9 cellular contexts compared by ENCODE assay signal in genomic region chr12:52175411-52176350, GRCh38. TPM values are rescaled to one million over a fixed set of nuclear protein-coding genes. Genes with fewer than 3 reads are reported as not detected.
DNase-seq lines count a peak whose midpoint lies in the region; ATAC-seq and TF ChIP-seq lines count a peak whose summit lies in the region.
"Had no signal": no experiment of that assay in that cellular context is flagged by ENCODE, and none has a peak within 500 bp of the region (broad histone marks: within the 10 kb centered on the region; RNA-seq: fewer than 3 reads in every experiment).

No MANE protein-coding gene starts in this region.

- peak overlapping the region; percentile 60 to 63 for H3K27ac Mint-ChIP-seq in stimulated activated naive CD8-positive, alpha-beta T cell treated with anti-CD3 and anti-CD28 coated beads, Interleukin-15, amount 100 ng/mL, for 72 hours
- no peak overlapping the region for H3K27ac Mint-ChIP-seq in CD4-positive, alpha-beta T cell

- no peak overlapping the region for H3K4me3 ChIP-seq in SJCRH30

- ATAC-seq in stimulated activated naive CD8-positive, alpha-beta T cell treated with anti-CD3 and anti-CD28 coated beads, Interleukin-15, amount 100 ng/mL, for 72 hours = no peak
- ATAC-seq in stimulated activated naive CD8-positive, alpha-beta T cell treated with anti-CD3 and anti-CD28 coated beads, Interleukin-15, Interleukin-2, amounts not matched to agents 100 U/mL and 50 U/mL, for 24 hours = no peak
- no peak for ATAC-seq in CD4-positive, alpha-beta T cell (ENCODE audit: poor library complexity)
- no peak for ATAC-seq in GM21723 (IDR thresholded peaks at IDR 0.05; ENCODE audit: unreplicated experiment)

- POLR2A ChIA-PET in CD4-positive, alpha-beta T cell (lab: Charles Lee) = no interaction called here

- TF ChIP-seq CTCF in CD4-positive, alpha-beta T cell (IDR thresholded peaks at IDR 0.05) = no peak

- no peaks in the 10 kb centered on the region for H3K36me3 Mint-ChIP-seq in CD4-positive, alpha-beta T cell (ENCODE audit: low read depth)

- no peaks in the 10 kb centered on the region for H3K4me1 Mint-ChIP-seq in stimulated activated naive CD8-positive, alpha-beta T cell treated with anti-CD3 and anti-CD28 coated beads, Interleukin-15, amount 100 ng/mL, for 72 hours
- no peaks in the 10 kb centered on the region for H3K4me1 Mint-ChIP-seq in CD4-positive, alpha-beta T cell (ENCODE audit: low read depth)

- intact Hi-C loops in CD4-positive, alpha-beta T cell (cut with DNase I, micrococcal nuclease) = no loop called here

- peak overlapping the region; percentile 65 for H3K27ac ChIP-seq in SJCRH30
- H3K27ac ChIP-seq in CD4-positive, alpha-beta T cell (ENCODE audit: low read depth, low read length) = no peak overlapping the region

- H3K9me3 ChIP-seq in SJCRH30 (replicated peaks) = no peaks in the 10 kb centered on the region
- H3K9me3 ChIP-seq in CD4-positive, alpha-beta T cell (ENCODE audit: control insufficient read depth, low read length) = no peaks in the 10 kb centered on the region

- H3K9me3 Mint-ChIP-seq in stimulated activated naive CD8-positive, alpha-beta T cell treated with anti-CD3 and anti-CD28 coated beads, Interleukin-15, amount 100 ng/mL, for 72 hours = no peaks in the 10 kb centered on the region
- H3K9me3 Mint-ChIP-seq in CD4-positive, alpha-beta T cell = no peaks in the 10 kb centered on the region

- H3K36me3 ChIP-seq in SJCRH30 = peaks cover 58% of the 10 kb centered on the region

- no peaks in the 10 kb centered on the region for H3K27me3 ChIP-seq in SJCRH30
- H3K27me3 ChIP-seq in CD4-positive, alpha-beta T cell (ENCODE audit: control insufficient read depth, insufficient read depth, low read length) = no peaks in the 10 kb centered on the region

- CTCF ChIA-PET in CD4-positive, alpha-beta T cell (lab: Charles Lee) = no interaction called here

- no peaks in the 10 kb centered on the region for H3K27me3 Mint-ChIP-seq in stimulated activated naive CD8-positive, alpha-beta T cell treated with anti-CD3 and anti-CD28 coated beads, Interleukin-15, amount 100 ng/mL, for 72 hours
- H3K27me3 Mint-ChIP-seq in CD4-positive, alpha-beta T cell = no peaks in the 10 kb centered on the region

- no peak for DNase-seq in stimulated activated naive CD8-positive, alpha-beta T cell treated with anti-CD3 and anti-CD28 coated beads, Interleukin-15, amount 100 ng/mL, for 72 hours
- DNase-seq in stimulated activated naive CD8-positive, alpha-beta T cell treated with anti-CD3 and anti-CD28 coated beads, Interleukin-15, Interleukin-2, amounts not matched to agents 100 U/mL and 50 U/mL, for 24 hours = no peak
- DNase-seq in SJCRH30 = peak; percentile 77 to 85
- DNase-seq in iris pigment epithelial cell (ENCODE audit: low read depth) = peak; percentile 76
- no peak for DNase-seq in hypothalamus (lab: John Stamatoyannopoulos, UW)
- DNase-seq in CD4-positive, alpha-beta T cell = no peak
- no peak for DNase-seq in cerebellum (ENCODE audit: low spot score)
- DNase-seq: DND-41 had no signal

- H3K4me1 ChIP-seq in SJCRH30 = peaks cover 24% of the 10 kb centered on the region

- H3K4me3 Mint-ChIP-seq in stimulated activated naive CD8-positive, alpha-beta T cell treated with anti-CD3 and anti-CD28 coated beads, Interleukin-15, amount 100 ng/mL, for 72 hours = no peak overlapping the region
- no peak overlapping the region for H3K4me3 Mint-ChIP-seq in CD4-positive, alpha-beta T cell

RNA-seq across cellular contexts. Expression of gene KRT80, which starts 16.1 kb away (rescaled TPM):
- total RNA-seq in SJCRH30 (2014; rRNA removed; shearing (Covaris generic)) = 45.7 and 49.0 TPM in 2 replicates
- not detected for total RNA-seq in CD4-positive, alpha-beta T cell
- total RNA-seq in cerebellum = not detected

RNA-seq across cellular contexts. Expression of gene KRT7, which starts 57.4 kb away (rescaled TPM):
- 1.5 and 2.8 TPM in 2 replicates for total RNA-seq in SJCRH30 (2014; rRNA removed; shearing (Covaris generic))
- total RNA-seq in CD4-positive, alpha-beta T cell = not detected
- not detected for total RNA-seq in cerebellum

Comparison
In these comparisons a context has a peak if more than half of its experiments do, and no peak if none do; other contexts are left out.
1. DNase-seq: peak in SJCRH30 (2 of 2) and iris pigment epithelial cell (single experiment); none in stimulated activated naive CD8-positive, alpha-beta T cell treated with anti-CD3 and anti-CD28 coated beads, Interleukin-15, amount 100 ng/mL, for 72 hours (0 of 2), stimulated activated naive CD8-positive, alpha-beta T cell treated with anti-CD3 and anti-CD28 coated beads, Interleukin-15, Interleukin-2, amounts not matched to agents 100 U/mL and 50 U/mL, for 24 hours (single experiment), hypothalamus (0 of 51), CD4-positive, alpha-beta T cell (0 of 10) and cerebellum (single experiment).
2. RNA of gene KRT80, which starts 16.1 kb away (total RNA-seq): 45.7 to 49.0 TPM in SJCRH30; not detected in CD4-positive, alpha-beta T cell and not detected in cerebellum (single experiment); every median in the first group is over 10 times any median in the second.